Comparison of ENCODE assay signal across 24 cellular contexts in genomic region chr4:118814901-118815300, GRCh38.
"Had no signal": no experiment of that assay in that cellular context is flagged by ENCODE, and none has a peak within 500 bp of the region (broad histone marks: within the 10 kb centered on the region; RNA-seq: fewer than 3 reads in every experiment).

No MANE protein-coding gene starts in this region.

- H3K27ac Mint-ChIP-seq: activated CD4-positive, alpha-beta T cell treated with anti-CD3 and anti-CD28 coated beads for 36 hours; activated CD8-positive, alpha-beta T cell treated with anti-CD3 and anti-CD28 coated beads, Interleukin-2, amount 10 ng/mL, durations not matched to agents 7 days and 5 days; activated naive CD4-positive, alpha-beta T cell treated with anti-CD3 and anti-CD28 coated beads for 36 hours; activated naive CD8-positive, alpha-beta T cell treated with anti-CD3 and anti-CD28 coated beads for 36 hours; mesothelial cell of epicardium; nephron progenitor cell; progenitor cell of endocrine pancreas had no signal

- H3K4me3 ChIP-seq: gastrocnemius medialis, ovary, right lobe of liver, testis, transverse colon had no signal

- H3K4me1 ChIP-seq: testis, transverse colon had no signal

- H3K36me3 ChIP-seq: ovary had no signal

- H3K27ac ChIP-seq: brain microvascular endothelial cell, gastrocnemius medialis, ovary, right lobe of liver, testis, transverse colon had no signal

- ATAC-seq: activated CD4-positive, alpha-beta T cell treated with anti-CD3 and anti-CD28 coated beads for 36 hours; activated CD8-positive, alpha-beta T cell treated with anti-CD3 and anti-CD28 coated beads, Interleukin-2, amount 10 ng/mL, durations not matched to agents 7 days and 5 days; gastrocnemius medialis; left colon; right lobe of liver; stimulated activated naive CD8-positive, alpha-beta T cell treated with anti-CD3 and anti-CD28 coated beads, Interleukin-15, Interleukin-2, amounts not matched to agents 100 U/mL and 50 U/mL, for 24 hours had no signal

- DNase-seq: activated CD4-positive, alpha-beta T cell treated with anti-CD3 and anti-CD28 coated beads for 36 hours; activated CD4-positive, CD25-positive, alpha-beta regulatory T cell; activated CD8-positive, alpha-beta T cell treated with anti-CD3 and anti-CD28 coated beads, Interleukin-2, amount 10 ng/mL, durations not matched to agents 7 days and 5 days; activated effector memory CD4-positive, alpha-beta T cell treated with anti-CD3 and anti-CD28 coated beads, Interleukin-2, amount 50 U/mL, for 16 hours; activated naive CD4-positive, alpha-beta T cell treated with anti-CD3 and anti-CD28 coated beads for 36 hours; activated naive CD8-positive, alpha-beta T cell treated with anti-CD3 and anti-CD28 coated beads for 36 hours; brain microvascular endothelial cell; caudate nucleus; effector CD8-positive, alpha-beta T cell; gastrocnemius medialis; head of caudate nucleus; hippocampal formation; kidney; left colon; naive B cell; nephron progenitor cell; ovary; right lobe of liver; stimulated activated CD4-positive, alpha-beta T cell treated with anti-CD3 and anti-CD28 coated beads, Interleukin-2, amount 100 ng/mL, for 48 hours; stimulated activated naive CD8-positive, alpha-beta T cell treated with anti-CD3 and anti-CD28 coated beads, Interleukin-15, Interleukin-2, amounts not matched to agents 100 U/mL and 50 U/mL, for 24 hours; testis; transverse colon had no signal

- H3K9me3 ChIP-seq: gastrocnemius medialis, ovary, right lobe of liver, testis, transverse colon had no signal

- H3K27me3 ChIP-seq: brain microvascular endothelial cell, gastrocnemius medialis, ovary, right lobe of liver, testis, transverse colon had no signal

- H3K4me3 Mint-ChIP-seq: activated CD4-positive, alpha-beta T cell treated with anti-CD3 and anti-CD28 coated beads for 36 hours; activated CD8-positive, alpha-beta T cell treated with anti-CD3 and anti-CD28 coated beads, Interleukin-2, amount 10 ng/mL, durations not matched to agents 7 days and 5 days; activated naive CD4-positive, alpha-beta T cell treated with anti-CD3 and anti-CD28 coated beads for 36 hours; activated naive CD8-positive, alpha-beta T cell treated with anti-CD3 and anti-CD28 coated beads for 36 hours; mesothelial cell of epicardium; naive B cell; nephron progenitor cell had no signal

- H3K27me3 Mint-ChIP-seq: activated CD4-positive, alpha-beta T cell treated with anti-CD3 and anti-CD28 coated beads for 36 hours; activated naive CD8-positive, alpha-beta T cell treated with anti-CD3 and anti-CD28 coated beads for 36 hours; naive B cell; progenitor cell of endocrine pancreas had no signal

- H3K9me3 Mint-ChIP-seq: activated naive CD4-positive, alpha-beta T cell treated with anti-CD3 and anti-CD28 coated beads for 36 hours; activated naive CD8-positive, alpha-beta T cell treated with anti-CD3 and anti-CD28 coated beads for 36 hours; mesothelial cell of epicardium; naive B cell; nephron progenitor cell had no signal

- H3K4me1 Mint-ChIP-seq: naive B cell, nephron progenitor cell had no signal
